ENCODE assay signal across 9 cellular contexts in the genomic region with DNA sequence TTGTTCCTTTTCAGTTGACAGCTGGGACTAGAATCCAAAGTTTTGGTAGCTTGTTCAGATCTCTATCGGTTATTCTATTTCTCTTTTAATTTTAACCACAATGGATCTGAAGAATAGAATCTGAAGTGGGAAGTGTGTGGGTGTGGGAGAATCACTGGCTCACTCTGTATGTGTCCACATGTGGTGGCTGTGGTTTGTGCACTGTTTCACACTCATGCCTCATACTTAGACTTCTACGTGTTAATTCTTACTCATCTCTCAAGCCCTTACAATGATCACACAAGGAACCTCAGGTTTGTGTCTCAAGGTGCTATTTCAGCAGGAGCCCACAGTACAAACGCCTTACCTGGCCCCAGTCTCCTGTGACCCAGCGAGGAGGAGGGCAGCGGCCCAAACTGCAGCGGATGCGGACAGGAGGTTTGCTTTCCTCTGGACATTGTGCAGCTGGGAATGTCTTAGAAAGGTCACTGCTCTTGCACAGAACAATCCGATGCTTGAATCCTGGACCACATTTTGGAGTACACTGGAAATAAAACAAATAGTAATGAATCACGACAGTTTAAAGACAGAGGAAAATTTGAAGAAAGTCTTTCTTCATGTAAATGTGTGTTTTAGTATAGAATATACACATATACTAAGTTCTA.
DNase-seq lines count a peak whose midpoint lies in the region; ATAC-seq and TF ChIP-seq lines count a peak whose summit lies in the region.
"Had no signal": no experiment of that assay in that cellular context is flagged by ENCODE, and none has a peak within 500 bp of the region (broad histone marks: within the 10 kb centered on the region; RNA-seq: fewer than 3 reads in every experiment).

No MANE protein-coding gene starts in this region.

- H3K4me3 ChIP-seq in brain microvascular endothelial cell (ENCODE audit: low read depth, low read length) (no peak overlapping the region), spleen (no peak overlapping the region)
- H3K4me3 ChIP-seq: BLaER1 had no signal

- no peaks in the 10 kb centered on the region for H3K27me3 ChIP-seq in brain microvascular endothelial cell (replicated peaks)
- H3K27me3 ChIP-seq in spleen (replicated peaks in 1 of 7): no peaks in the 10 kb centered on the region
- H3K27me3 ChIP-seq: BLaER1 had no signal

- intact Hi-C loops in spleen (cut with DNase I; ENCODE audit: low total_unique reads): no loop called here

- peak; percentile 100 for ATAC-seq in HG03342 (IDR thresholded peaks at IDR 0.05; ENCODE audit: unreplicated experiment)

- H3K27ac ChIP-seq in brain microvascular endothelial cell: peak overlapping the region; percentile 91
- H3K27ac ChIP-seq in spleen: no peak overlapping the region
- H3K27ac ChIP-seq: BLaER1 had no signal

- TF ChIP-seq CTCF in brain microvascular endothelial cell (IDR thresholded peaks at IDR 0.05; ENCODE audit: low read depth, low read length, missing control alignments): no peak
- TF ChIP-seq CTCF in spleen (IDR thresholded peaks at IDR 0.05 in 8 of 11, conservative IDR thresholded peaks at IDR 0.05 in 3 of 11): no peak

- peaks cover 17% of the 10 kb centered on the region for H3K27me3 Mint-ChIP-seq in stimulated activated naive CD8-positive, alpha-beta T cell treated with anti-CD3 and anti-CD28 coated beads, Interleukin-15, Interleukin-2, amounts not matched to agents 100 ng/mL and 50 ng/mL, for 24 hours

- H3K36me3 Mint-ChIP-seq in stimulated activated naive CD8-positive, alpha-beta T cell treated with anti-CD3 and anti-CD28 coated beads, Interleukin-15, Interleukin-2, amounts not matched to agents 100 ng/mL and 50 ng/mL, for 24 hours (ENCODE audit: low read depth): peaks cover 4% of the 10 kb centered on the region

- H3K4me1 ChIP-seq in spleen: no peaks in the 10 kb centered on the region

- peak overlapping the region; percentile 29 for H3K27ac Mint-ChIP-seq in stimulated activated naive CD8-positive, alpha-beta T cell treated with anti-CD3 and anti-CD28 coated beads, Interleukin-15, Interleukin-2, amounts not matched to agents 100 ng/mL and 50 ng/mL, for 24 hours

- H3K4me1 Mint-ChIP-seq in stimulated activated naive CD8-positive, alpha-beta T cell treated with anti-CD3 and anti-CD28 coated beads, Interleukin-15, Interleukin-2, amounts not matched to agents 100 ng/mL and 50 ng/mL, for 24 hours (ENCODE audit: low read depth): peaks cover 12% of the 10 kb centered on the region

- no peaks in the 10 kb centered on the region for H3K9me3 Mint-ChIP-seq in stimulated activated naive CD8-positive, alpha-beta T cell treated with anti-CD3 and anti-CD28 coated beads, Interleukin-15, Interleukin-2, amounts not matched to agents 100 ng/mL and 50 ng/mL, for 24 hours

- peak; percentile 56 for DNase-seq in activated T-cell treated with anti-CD3 and anti-CD28 coated beads for 48 hours (ENCODE audit: low read depth)
- no peak for DNase-seq in activated T-cell treated with anti-CD3 and anti-CD28 coated beads, Interleukin-2, amount 50 U/mL, for 1 hour
- peak; percentile 94 for DNase-seq in brain microvascular endothelial cell
- DNase-seq in spleen: no peak
- no peak for DNase-seq in NCI-H1092 (lab: John Stamatoyannopoulos, UW)
- no peak for DNase-seq in NCI-H2171 treated with DMSO at 0.1 percent for 48 hours (lab: John Stamatoyannopoulos, UW)

- TF ChIP-seq POLR2A in spleen (IDR thresholded peaks at IDR 0.05): no peak

- in situ Hi-C loops in brain microvascular endothelial cell (cut with HindIII; ENCODE audit: low pct_ligation_motif_present, low sequenced_read_pairs): no loop called here

- H3K36me3 ChIP-seq in brain microvascular endothelial cell (replicated peaks) (peaks cover 41% of the 10 kb centered on the region), spleen (peaks cover 0 to 8% (median 0%) of the 10 kb centered on the region in 6 donors)
- H3K36me3 ChIP-seq: BLaER1 had no signal

- 72 to 83% (median 79%) methylated on average over 9 of the region's 9 CpGs for WGBS in spleen, 5 donors

- H3K9me3 ChIP-seq in spleen: no peaks in the 10 kb centered on the region
- H3K9me3 ChIP-seq: BLaER1 had no signal

- no peak overlapping the region for H3K4me3 Mint-ChIP-seq in stimulated activated naive CD8-positive, alpha-beta T cell treated with anti-CD3 and anti-CD28 coated beads, Interleukin-15, Interleukin-2, amounts not matched to agents 100 ng/mL and 50 ng/mL, for 24 hours

Comparison
In these comparisons a context has a peak if more than half of its experiments do, and no peak if none do; other contexts are left out.
1. DNase-seq: peak in activated T-cell treated with anti-CD3 and anti-CD28 coated beads for 48 hours (single experiment) and brain microvascular endothelial cell (single experiment); none in activated T-cell treated with anti-CD3 and anti-CD28 coated beads, Interleukin-2, amount 50 U/mL, for 1 hour (single experiment), spleen (single experiment), NCI-H1092 (single experiment) and NCI-H2171 treated with DMSO at 0.1 percent for 48 hours (single experiment).